ENCODE assay signal across 9 cellular contexts in the genomic region with DNA sequence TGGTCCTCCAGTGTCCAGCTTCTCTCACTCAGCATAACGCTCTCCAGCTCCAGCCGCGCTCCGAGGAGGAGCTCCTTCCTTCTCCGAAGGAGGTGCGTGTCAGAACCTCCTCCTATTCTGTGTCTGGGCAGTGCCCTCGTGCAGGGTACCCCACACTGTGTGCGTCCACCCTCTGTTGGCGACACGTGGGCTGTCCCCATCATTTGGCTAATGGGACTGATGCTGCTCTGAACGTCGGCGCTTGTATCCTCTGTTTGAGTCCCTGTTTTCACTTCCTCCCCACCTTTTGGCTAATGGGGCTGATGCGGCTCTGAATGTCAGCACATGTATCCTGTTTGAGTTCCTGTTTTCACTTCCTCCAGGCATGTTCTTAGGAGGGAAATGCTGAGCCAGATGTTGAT. TPM values are rescaled to one million over a fixed set of nuclear protein-coding genes. Genes with fewer than 3 reads are reported as not detected.
DNase-seq lines count a peak whose midpoint lies in the region; ATAC-seq and TF ChIP-seq lines count a peak whose summit lies in the region.
"Had no signal": no experiment of that assay in that cellular context is flagged by ENCODE, and none has a peak within 500 bp of the region (broad histone marks: within the 10 kb centered on the region; RNA-seq: fewer than 3 reads in every experiment).

No MANE protein-coding gene starts in this region.

- peaks cover 61% of the 10 kb centered on the region for H3K4me1 Mint-ChIP-seq in CD14-positive monocyte
- H3K4me1 Mint-ChIP-seq in dendritic cell treated with granulocyte-macrophage colony-stimulating factor and Interleukin-4, amounts not matched to agents 40 ng/mL and 50 ng/mL, for 4 days (ENCODE audit: low read depth): peaks cover 62% of the 10 kb centered on the region

- TF ChIP-seq EP300 in sigmoid colon (IDR thresholded peaks at IDR 0.05): no peak

- no peak for TF ChIP-seq CTCF in CD14-positive monocyte (IDR thresholded peaks at IDR 0.05)
- no peak for TF ChIP-seq CTCF in sigmoid colon (IDR thresholded peaks at IDR 0.05)

- H3K4me3 ChIP-seq in sigmoid colon: no peak overlapping the region

- H3K36me3 ChIP-seq in sigmoid colon: no peaks in the 10 kb centered on the region

- ATAC-seq in GM19468 (IDR thresholded peaks at IDR 0.05; ENCODE audit: extremely low read depth, unreplicated experiment) (peak; percentile 70), HG03442 (IDR thresholded peaks at IDR 0.05; ENCODE audit: unreplicated experiment) (peak; percentile 88)

- peaks cover 0 to 1% (median 0%) of the 10 kb centered on the region in 7 donors for H3K9me3 Mint-ChIP-seq in CD14-positive monocyte
- no peaks in the 10 kb centered on the region for H3K9me3 Mint-ChIP-seq in dendritic cell treated with granulocyte-macrophage colony-stimulating factor and Interleukin-4, amounts not matched to agents 40 ng/mL and 50 ng/mL, for 4 days

- peaks cover 2% of the 10 kb centered on the region in 2 donors for H3K36me3 Mint-ChIP-seq in CD14-positive monocyte
- no peaks in the 10 kb centered on the region for H3K36me3 Mint-ChIP-seq in dendritic cell treated with granulocyte-macrophage colony-stimulating factor and Interleukin-4, amounts not matched to agents 40 ng/mL and 50 ng/mL, for 4 days (ENCODE audit: low read depth)
- H3K36me3 Mint-ChIP-seq: CD4-positive, CD25-positive, alpha-beta regulatory T cell had no signal

- H3K9me3 ChIP-seq in sigmoid colon: peaks cover 0 to 2% (median 0%) of the 10 kb centered on the region in 4 donors

- H3K27ac ChIP-seq in sigmoid colon: no peak overlapping the region

- no peak for TF ChIP-seq POLR2A in sigmoid colon (IDR thresholded peaks at IDR 0.05)

- DNase-seq in CD14-positive monocyte (ENCODE audit: low spot score): peak; percentile 79
- no peak for DNase-seq in activated CD4-positive, alpha-beta T cell treated with anti-CD3 and anti-CD28 coated beads for 1 hour
- no peak for DNase-seq in sigmoid colon
- no peak for DNase-seq in kidney tubule cell (ENCODE audit: low spot score)
- DNase-seq in NCI-H226: no peak
- DNase-seq: CD4-positive, CD25-positive, alpha-beta regulatory T cell had no signal

- H3K4me1 ChIP-seq in sigmoid colon: no peaks in the 10 kb centered on the region

- intact Hi-C loops in CD14-positive monocyte (cut with micrococcal nuclease) (loop anchor here in 1 of 2 donors (10.0 kb wide), 1 partner anchor 135 kb away; the partner anchor contains the start of gene SLC66A2), sigmoid colon (cut with DNase I) (no loop called here)
- intact Hi-C loops in dendritic cell treated with granulocyte-macrophage colony-stimulating factor and Interleukin-4, amounts not matched to agents 40 ng/mL and 50 ng/mL, for 4 days (cut with micrococcal nuclease): no loop called here

- WGBS in sigmoid colon, 2 donors: 53 to 75% methylated on average over 14 of the region's 14 CpGs

- peak overlapping the region; percentile 6 to 88 (median 82) for H3K27ac Mint-ChIP-seq in CD14-positive monocyte
- H3K27ac Mint-ChIP-seq in dendritic cell treated with granulocyte-macrophage colony-stimulating factor and Interleukin-4, amounts not matched to agents 40 ng/mL and 50 ng/mL, for 4 days: peak overlapping the region; percentile 54
- H3K27ac Mint-ChIP-seq: CD4-positive, CD25-positive, alpha-beta regulatory T cell had no signal

- peak overlapping the region in 1 of 2 donors; percentile 82 for H3K4me3 Mint-ChIP-seq in CD14-positive monocyte
- no peak overlapping the region for H3K4me3 Mint-ChIP-seq in dendritic cell treated with granulocyte-macrophage colony-stimulating factor and Interleukin-4, amounts not matched to agents 40 ng/mL and 50 ng/mL, for 4 days
- H3K4me3 Mint-ChIP-seq: CD4-positive, CD25-positive, alpha-beta regulatory T cell had no signal

- H3K27me3 Mint-ChIP-seq in CD14-positive monocyte (ENCODE audit: low read depth in 3 of 3): peaks cover 3 to 14% (median 7%) of the 10 kb centered on the region in 3 donors
- peaks cover 30% of the 10 kb centered on the region for H3K27me3 Mint-ChIP-seq in dendritic cell treated with granulocyte-macrophage colony-stimulating factor and Interleukin-4, amounts not matched to agents 40 ng/mL and 50 ng/mL, for 4 days

- H3K27me3 ChIP-seq in sigmoid colon: peaks cover 0 to 47% (median 23%) of the 10 kb centered on the region in 3 donors

RNA-seq across cellular contexts. Expression of gene KCNG2, which starts 22.2 kb away (rescaled TPM):
- not detected for polyA plus RNA-seq in CD14-positive monocyte
- total RNA-seq in sigmoid colon: under 1 TPM in 1 of 4 donors, not detected in 3; 0.41 TPM
- under 1 TPM in 1 of 3 donors, not detected in 2; 0.15 TPM for polyA plus RNA-seq in sigmoid colon
- total RNA-seq: CD4-positive, CD25-positive, alpha-beta regulatory T cell had no signal
- polyA plus RNA-seq: CD4-positive, CD25-positive, alpha-beta regulatory T cell had no signal
